Comparison of ENCODE assay signal across 14 cellular contexts in genomic region chr21:38951095-38951745, GRCh38.
"Had no signal": no experiment of that assay in that cellular context is flagged by ENCODE, and none has a peak within 500 bp of the region (broad histone marks: within the 10 kb centered on the region; RNA-seq: fewer than 3 reads in every experiment).

No MANE protein-coding gene starts in this region.

- H3K4me1 ChIP-seq: gastroesophageal sphincter, uterus had no signal

- H3K27me3 ChIP-seq: gastroesophageal sphincter, left lung, sigmoid colon, uterus had no signal

- H3K9me3 ChIP-seq: gastroesophageal sphincter, sigmoid colon, uterus had no signal

- DNase-seq: activated CD4-positive, CD25-positive, alpha-beta regulatory T cell treated with anti-CD3 and anti-CD28 coated beads, Interleukin-2, amount 50 U/mL, for 72 hours; activated naive CD4-positive, alpha-beta T cell treated with Interleukin-2 at 50 U/mL for 16 hours; anterior cingulate cortex; islet precursor cell; left lung; mesendoderm; nephron progenitor cell; sigmoid colon; T-cell; T-helper 9 cell had no signal

- H3K36me3 ChIP-seq: gastroesophageal sphincter, left lung, sigmoid colon, uterus had no signal

- H3K27ac ChIP-seq: gastroesophageal sphincter, sigmoid colon, uterus had no signal

- H3K4me3 ChIP-seq: gastroesophageal sphincter, left lung, sigmoid colon, uterus had no signal

- ATAC-seq: activated T-helper 17 cell treated with anti-CD3 and anti-CD28 coated beads, Interleukin-2, amount 50 U/mL, for 72 hours; gastroesophageal sphincter; left lung; stimulated activated memory B cell treated with anti-CD40 and anti-IgM and Interleukin-4, amounts not matched to agents 10 μg/mL and 1 μg/mL and 100 μg/mL, for 72 hours; T-cell had no signal
